11 cellular contexts compared by ENCODE assay signal in genomic region chr11:13260963-13261599, GRCh38. TPM values are rescaled to one million over a fixed set of nuclear protein-coding genes. Genes with fewer than 3 reads are reported as not detected.
A peak's percentile ranks its signal among the peaks of the same experiment; 100 is the strongest.
DNase-seq lines count a peak whose midpoint lies in the region; ATAC-seq, FAIRE-seq and TF ChIP-seq lines count a peak whose summit lies in the region.
"Had no signal": no experiment of that assay in that cellular context is flagged by ENCODE, and none has a peak within 500 bp of the region (broad histone marks: within the 10 kb centered on the region; RNA-seq: fewer than 3 reads in every experiment).

No MANE protein-coding gene starts in this region.

- no peaks in the 10 kb centered on the region for H3K27me3 ChIP-seq in CD8-positive, alpha-beta T cell (ENCODE audit: insufficient read depth, low read length)
- no peaks in the 10 kb centered on the region for H3K27me3 ChIP-seq in neural progenitor cell

- H3K4me1 Mint-ChIP-seq in osteocyte (ENCODE audit: unreplicated experiment) (peaks cover 31% of the 10 kb centered on the region), neural progenitor cell (peaks cover 14% of the 10 kb centered on the region)
- H3K4me1 Mint-ChIP-seq in CD8-positive, alpha-beta T cell (ENCODE audit: low read depth) = peaks cover 14% of the 10 kb centered on the region

- H3K4me1 ChIP-seq in A549 (peaks cover 30% of the 10 kb centered on the region), neural progenitor cell (peaks cover 8% of the 10 kb centered on the region)
- no peaks in the 10 kb centered on the region for H3K4me1 ChIP-seq in CD8-positive, alpha-beta T cell (ENCODE audit: insufficient read depth, low read length)

- no peaks in the 10 kb centered on the region for H3F3A ChIP-seq in neural progenitor cell (ENCODE audit: low read depth)

- no peak for TF ChIP-seq RAD21 in A549 (conservative IDR thresholded peaks at IDR 0.05 in 1 of 2, IDR thresholded peaks at IDR 0.05 in 1 of 2)

- no peaks in the 10 kb centered on the region for H3K36me3 Mint-ChIP-seq in osteocyte (ENCODE audit: unreplicated experiment)
- no peaks in the 10 kb centered on the region for H3K36me3 Mint-ChIP-seq in CD8-positive, alpha-beta T cell
- no peaks in the 10 kb centered on the region for H3K36me3 Mint-ChIP-seq in neural progenitor cell

- POLR2A ChIA-PET in A549 (lab: Yijun Ruan, JAX) = interaction anchor here (1.9 kb wide), 1 partner anchor 45 kb away, joined by 7 read pairs; no protein-coding TSS in a partner anchor
- POLR2A ChIA-PET in CD8-positive, alpha-beta T cell (lab: Charles Lee) = no interaction called here

- H2AFZ ChIP-seq in neural progenitor cell (replicated peaks) = no peak overlapping the region

- H4K20me1 ChIP-seq in neural progenitor cell (ENCODE audit: low read depth) = no peaks in the 10 kb centered on the region

- DNase-seq in A549 (ENCODE audit: low read depth in 1 of 2, low spot score in 1 of 2) = no peak
- DNase-seq in RPMI7951 (ENCODE audit: low read depth) = peak; percentile 59
- DNase-seq in fibroblast of villous mesenchyme (ENCODE audit: low read depth) = peak; percentile 19
- DNase-seq in osteocyte (ENCODE audit: extremely low spot score, unreplicated experiment) = no peak
- no peak for DNase-seq in frontal cortex (ENCODE audit: low spot score in 2 of 2)
- DNase-seq in activated T-cell treated with anti-CD3 and anti-CD28 coated beads for 4 hours = no peak
- DNase-seq in CD8-positive, alpha-beta T cell = no peak
- DNase-seq in neural progenitor cell (ENCODE audit: low spot score) = no peak
- DNase-seq: NCI-H1694; stimulated activated CD4-positive, alpha-beta T cell treated with anti-CD3 and anti-CD28 coated beads, Interleukin-4, amount 100 ng/mL, for 24 hours had no signal

- no peak overlapping the region for H3K9ac ChIP-seq in neural progenitor cell

- H3K9me3 Mint-ChIP-seq in osteocyte (ENCODE audit: unreplicated experiment) = no peaks in the 10 kb centered on the region
- H3K9me3 Mint-ChIP-seq in CD8-positive, alpha-beta T cell = no peaks in the 10 kb centered on the region
- no peaks in the 10 kb centered on the region for H3K9me3 Mint-ChIP-seq in neural progenitor cell

- CTCF ChIA-PET in A549 (lab: Yijun Ruan, JAX) = interaction anchor here (1.1 to 5.2 kb wide), 11 partner anchors 15 to 75 kb away, joined by 3 to 30 read pairs (median 4); no protein-coding TSS in a partner anchor
- CTCF ChIA-PET in CD8-positive, alpha-beta T cell (lab: Charles Lee) = interaction anchor here (1.2 to 2.8 kb wide), 5 partner anchors 10 to 83 kb away, joined by 3 to 11 read pairs (median 4); no protein-coding TSS in a partner anchor

- H3K79me2 ChIP-seq in neural progenitor cell (ENCODE audit: low read depth) = no peaks in the 10 kb centered on the region

- H3K4me2 ChIP-seq in A549 (peak overlapping the region; percentile 69), neural progenitor cell (no peak overlapping the region)

- WGBS in A549 (ENCODE audit: missing lambda C conversion rate) = 67% methylated on average over 16 of the region's 16 CpGs

- H3K4me3 ChIP-seq in A549 = no peak overlapping the region
- no peak overlapping the region for H3K4me3 ChIP-seq in fibroblast of villous mesenchyme (ENCODE audit: low read depth, low read length)
- no peak overlapping the region for H3K4me3 ChIP-seq in CD8-positive, alpha-beta T cell (ENCODE audit: low read depth, low read length)
- H3K4me3 ChIP-seq in neural progenitor cell = no peak overlapping the region

- H3K27ac ChIP-seq in A549 (peak overlapping the region; percentile 62 to 84), neural progenitor cell (no peak overlapping the region)
- no peak overlapping the region for H3K27ac ChIP-seq in CD8-positive, alpha-beta T cell (ENCODE audit: low read depth, low read length)

- H3K27ac Mint-ChIP-seq in osteocyte (ENCODE audit: unreplicated experiment) = peak overlapping the region; percentile 90
- H3K27ac Mint-ChIP-seq in CD8-positive, alpha-beta T cell = no peak overlapping the region
- H3K27ac Mint-ChIP-seq in neural progenitor cell = no peak overlapping the region

- H3K4me3 Mint-ChIP-seq in osteocyte (ENCODE audit: unreplicated experiment) (no peak overlapping the region), neural progenitor cell (no peak overlapping the region)
- no peak overlapping the region for H3K4me3 Mint-ChIP-seq in CD8-positive, alpha-beta T cell

- peak; percentile 49 to 61; a peak in 5 of 6 replicates for ATAC-seq in A549
- no peak for ATAC-seq in CD8-positive, alpha-beta T cell

- H3K9me3 ChIP-seq in A549 = no peaks in the 10 kb centered on the region
- H3K9me3 ChIP-seq in CD8-positive, alpha-beta T cell (ENCODE audit: low read length) = no peaks in the 10 kb centered on the region
- no peaks in the 10 kb centered on the region for H3K9me3 ChIP-seq in neural progenitor cell (ENCODE audit: low read depth)

- intact Hi-C loops in CD8-positive, alpha-beta T cell (cut with DNase I, micrococcal nuclease) = no loop called here

- no peaks in the 10 kb centered on the region for H3K27me3 Mint-ChIP-seq in osteocyte (ENCODE audit: unreplicated experiment)
- H3K27me3 Mint-ChIP-seq in CD8-positive, alpha-beta T cell (ENCODE audit: low read depth) = no peaks in the 10 kb centered on the region
- H3K27me3 Mint-ChIP-seq in neural progenitor cell (ENCODE audit: insufficient read depth, low read depth) = no peaks in the 10 kb centered on the region

- H3K36me3 ChIP-seq in CD8-positive, alpha-beta T cell (ENCODE audit: insufficient read depth, low read length) = no peaks in the 10 kb centered on the region
- no peaks in the 10 kb centered on the region for H3K36me3 ChIP-seq in neural progenitor cell

- no peak for TF ChIP-seq CTCF in A549 (IDR thresholded peaks at IDR 0.05)
- no peak for TF ChIP-seq CTCF in fibroblast of villous mesenchyme (IDR thresholded peaks at IDR 0.05; ENCODE audit: insufficient read depth, low read depth, low read length)
- TF ChIP-seq CTCF in osteocyte (IDR thresholded peaks at IDR 0.05) = no peak
- TF ChIP-seq CTCF in CD8-positive, alpha-beta T cell (IDR thresholded peaks at IDR 0.05) = no peak
- TF ChIP-seq CTCF in neural progenitor cell (IDR thresholded peaks at IDR 0.05) = no peak

- FAIRE-seq in A549 (lab: Jason Lieb, UNC) (no peak), frontal cortex (lab: Jason Lieb, UNC) (no peak)
- FAIRE-seq: colon had no signal

- TF ChIP-seq EP300 in A549 (IDR thresholded peaks at IDR 0.05) = no peak

- no peak for TF ChIP-seq POLR2A in A549 (IDR thresholded peaks at IDR 0.05; ENCODE audit: low read length)

TF ChIP-seq in A549, 52 proteins besides CTCF, POLR2A, EP300 and RAD21 (continues in another document):
- no peak for TF ChIP-seq REST (IDR thresholded peaks at IDR 0.05)
- no peak for TF ChIP-seq HOXB5 (CRISPR knock-in tag; IDR thresholded peaks at IDR 0.05)
- TF ChIP-seq RNF2 (IDR thresholded peaks at IDR 0.05; ENCODE audit: borderline replicate concordance, low read depth) = no peak
- TF ChIP-seq ZSCAN20 (CRISPR knock-in tag; IDR thresholded peaks at IDR 0.05) = no peak
- no peak for TF ChIP-seq HOXB13 (CRISPR knock-in tag; IDR thresholded peaks at IDR 0.05; ENCODE audit: low read depth)
- TF ChIP-seq POLR2AphosphoS2 (conservative IDR thresholded peaks at IDR 0.05; ENCODE audit: low read length) = no peak
- TF ChIP-seq NR3C1 (IDR thresholded peaks at IDR 0.05) = no peak
- TF ChIP-seq FOXS1 (CRISPR knock-in tag; IDR thresholded peaks at IDR 0.05) = no peak
- no peak for TF ChIP-seq HEYL (CRISPR knock-in tag; IDR thresholded peaks at IDR 0.05)
- TF ChIP-seq HDAC2 (IDR thresholded peaks at IDR 0.05) = no peak
- no peak for TF ChIP-seq HOXA7 (CRISPR knock-in tag; IDR thresholded peaks at IDR 0.05)
- no peak for TF ChIP-seq ZC3H11A (IDR thresholded peaks at IDR 0.05)
- TF ChIP-seq MAZ (IDR thresholded peaks at IDR 0.05; ENCODE audit: borderline replicate concordance, low read depth, low read length) = no peak
- TF ChIP-seq EHMT2 (IDR thresholded peaks at IDR 0.05; ENCODE audit: low read depth) = no peak
- no peak for TF ChIP-seq FOSL2 (IDR thresholded peaks at IDR 0.05)
- TF ChIP-seq FOSL2 (CRISPR knock-in tag; IDR thresholded peaks at IDR 0.05) = no peak
- TF ChIP-seq BHLHE40 (IDR thresholded peaks at IDR 0.05; ENCODE audit: low read depth, low read length) = no peak

RNA-seq across cellular contexts. Expression of gene BMAL1, which starts 16.5 kb away (rescaled TPM):
- polyA plus RNA-seq in A549 (2011; rRNA removed) = 25.2 and 29.2 TPM in 2 replicates
- polyA plus RNA-seq in A549 (2012; cell fraction: cytosol; rRNA removed) = 7.3 and 8.2 TPM in 2 replicates
- 6.5 and 10.4 TPM in 2 replicates for polyA plus RNA-seq in A549 (2012; cell fraction: nucleus; rRNA removed)
- 20.1 to 29.2 TPM (median 28.6 TPM) in 3 replicates for polyA plus RNA-seq in A549 (2017; fragmentation: RNase III; extraction: RNeasy Plus Mini Kit Qiagen cat#74134 plus additional on column Dnase treatment)
- 22.2 and 40.0 TPM in 2 replicates for polyA minus RNA-seq in A549 (2011; rRNA and poly(A)+ RNA removed)
- 8.8 and 14.2 TPM in 2 replicates for total RNA-seq in RPMI7951 (2014; rRNA removed; shearing (Covaris generic))
- 10.4 and 11.0 TPM in 2 replicates for total RNA-seq in fibroblast of villous mesenchyme
- 23.0 and 25.3 TPM in 2 replicates for total RNA-seq in osteocyte
- 29.8 TPM for total RNA-seq in frontal cortex
- total RNA-seq in CD8-positive, alpha-beta T cell = 100 to 1,000 TPM; 109 to 119 TPM
- total RNA-seq in neural progenitor cell (ENCODE audit: low replicate concordance) = 4.5 and 26.5 TPM in 2 replicates

Comparison
In these comparisons a context has a peak if more than half of its experiments do, and no peak if none do; other contexts are left out.
1. DNase-seq: peak in RPMI7951 (single experiment) and fibroblast of villous mesenchyme (single experiment); none in A549 (0 of 2), osteocyte (single experiment), frontal cortex (0 of 2), activated T-cell treated with anti-CD3 and anti-CD28 coated beads for 4 hours (single experiment), CD8-positive, alpha-beta T cell (0 of 7) and neural progenitor cell (single experiment).
2. H3K27ac ChIP-seq: peak in A549 (2 of 2); none in CD8-positive, alpha-beta T cell (single experiment) and neural progenitor cell (single experiment).